ENCODE assay signal across 17 cellular contexts in genomic region chr14:68486809-68487208, GRCh38.
"Had no signal": no experiment of that assay in that cellular context is flagged by ENCODE, and none has a peak within 500 bp of the region (broad histone marks: within the 10 kb centered on the region; RNA-seq: fewer than 3 reads in every experiment).

No MANE protein-coding gene starts in this region.

- H3K27me3 ChIP-seq: brain microvascular endothelial cell, dorsolateral prefrontal cortex, foreskin keratinocyte, neural progenitor cell, thyroid gland, vagina had no signal

- H2AFZ ChIP-seq: neural progenitor cell had no signal

- H3K27me3 Mint-ChIP-seq: T-helper 17 cell had no signal

- H3K9me3 ChIP-seq: psoas muscle, thyroid gland, vagina had no signal

- H3K4me3 Mint-ChIP-seq: neural progenitor cell, T-helper 17 cell had no signal

- H3K36me3 ChIP-seq: brain microvascular endothelial cell, neural progenitor cell, thyroid gland, vagina had no signal

- H3K4me3 ChIP-seq: dorsolateral prefrontal cortex, neural progenitor cell, psoas muscle, thyroid gland, vagina had no signal

- FAIRE-seq: colon, small intestine had no signal

- H3K9me3 Mint-ChIP-seq: neural progenitor cell had no signal

- H3K27ac ChIP-seq: brain microvascular endothelial cell, dorsolateral prefrontal cortex, foreskin keratinocyte, neural progenitor cell, psoas muscle, thyroid gland, vagina had no signal

- DNase-seq: activated CD4-positive, alpha-beta T cell treated with anti-CD3 and anti-CD28 coated beads, Interleukin-2, amount 50 U/mL, for 4 hours; activated gamma-delta T cell; brain microvascular endothelial cell; central memory CD4-positive, alpha-beta T cell; dorsolateral prefrontal cortex; foreskin keratinocyte; hippocampal formation; psoas muscle; right cardiac atrium; small intestine; stimulated activated CD4-positive, alpha-beta T cell treated with anti-CD3 and anti-CD28 coated beads, Interleukin-4, amount 100 ng/mL, for 1 hour; stimulated activated naive CD4-positive, alpha-beta T cell; T-helper 17 cell; thyroid gland had no signal

- H3K4me1 ChIP-seq: psoas muscle had no signal

- H3K4me2 ChIP-seq: neural progenitor cell had no signal
